9 cellular contexts compared by ENCODE assay signal in genomic region chr20:62875419-62876355, GRCh38. TPM values are rescaled to one million over a fixed set of nuclear protein-coding genes. Genes with fewer than 3 reads are reported as not detected.
DNase-seq lines count a peak whose midpoint lies in the region; ATAC-seq and TF ChIP-seq lines count a peak whose summit lies in the region.
"Had no signal": no experiment of that assay in that cellular context is flagged by ENCODE, and none has a peak within 500 bp of the region (broad histone marks: within the 10 kb centered on the region; RNA-seq: fewer than 3 reads in every experiment).

No MANE protein-coding gene starts in this region.

- H3K36me3 ChIP-seq in adrenal gland (replicated peaks in 1 of 2) (peaks cover 0 to 3% of the 10 kb centered on the region in 2 donors), prostate gland (peaks cover 0 to 3% of the 10 kb centered on the region in 2 donors)

- H3K4me1 ChIP-seq in adrenal gland (replicated peaks in 1 of 2) (peaks cover 0 to 16% of the 10 kb centered on the region in 2 donors), prostate gland (replicated peaks) (no peaks in the 10 kb centered on the region)

- H3K9me3 ChIP-seq in adrenal gland (replicated peaks in 1 of 3) (no peaks in the 10 kb centered on the region), prostate gland (no peaks in the 10 kb centered on the region)

- peak; percentile 71 to 76 for ATAC-seq in left cardiac atrium
- ATAC-seq in HG02610 (IDR thresholded peaks at IDR 0.05; ENCODE audit: unreplicated experiment), result no peak

- peak in 1 of 2 donors; percentile 67 for TF ChIP-seq POLR2A in adrenal gland (IDR thresholded peaks at IDR 0.05)
- TF ChIP-seq POLR2A in prostate gland (IDR thresholded peaks at IDR 0.05), result no peak

- 36 to 76% (median 39%) methylated on average over 9 to 34 of the region's 34 CpGs for WGBS in adrenal gland, 4 donors
- WGBS in prostate gland, result 40% methylated on average over 27 of the region's 34 CpGs

- H3K27ac ChIP-seq in adrenal gland, result peak overlapping the region; percentile 47 to 83 (median 74)
- peak overlapping the region; percentile 16 to 56 for H3K27ac ChIP-seq in prostate gland

- H3K27me3 ChIP-seq in adrenal gland (no peaks in the 10 kb centered on the region), prostate gland (replicated peaks; ENCODE audit: insufficient read depth) (no peaks in the 10 kb centered on the region)

- intact Hi-C loops in adrenal gland (cut with DNase I), result no loop called here
- intact Hi-C loops in left cardiac atrium (cut with DNase I), result no loop called here
- intact Hi-C loops in prostate gland (cut with DNase I), result no loop called here

- peak in 5 of 6 experiments; percentile 27 to 58 (median 37) for TF ChIP-seq CTCF in adrenal gland (IDR thresholded peaks at IDR 0.05)
- peak in 3 of 4 experiments; percentile 24 to 44 (median 35) for TF ChIP-seq CTCF in prostate gland (IDR thresholded peaks at IDR 0.05)

- peak; percentile 63 for DNase-seq in NCI-H1436 (lab: John Stamatoyannopoulos, UW)
- no peak for DNase-seq in NCI-H1436 treated with DMSO at 0.1 percent for 48 hours (lab: John Stamatoyannopoulos, UW)
- DNase-seq in NCI-H2171 treated with DMSO at 0.1 percent for 48 hours (lab: John Stamatoyannopoulos, UW), result peak; percentile 94
- peak; percentile 83 to 94 (median 91) for DNase-seq in adrenal gland
- DNase-seq in left cardiac atrium, result peak; percentile 86
- DNase-seq in prostate gland (ENCODE audit: low spot score), result peak; percentile 60
- no peak for DNase-seq in T-helper 9 cell

- H3K4me3 ChIP-seq in adrenal gland (no peak overlapping the region), prostate gland (no peak overlapping the region)

RNA-seq across cellular contexts. Expression of gene TCFL5, which starts 14.1 kb away (rescaled TPM):
- total RNA-seq in adrenal gland, result 10 to 100 TPM in 1 of 8 donors, 1 to 10 TPM in 7; 4.6 to 12.0 (median 6.8) TPM
- 1 to 10 TPM; 3.5 to 5.8 (median 3.9) TPM for polyA plus RNA-seq in adrenal gland
- total RNA-seq in left cardiac atrium, result 1 to 10 TPM; 6.4 to 8.4 TPM
- 10 to 100 TPM in 1 of 2 donors, 1 to 10 TPM in 1; 7.1 to 24.8 TPM for total RNA-seq in prostate gland

RNA-seq across cellular contexts. Expression of gene DIDO1, which starts 50.6 kb away (rescaled TPM):
- total RNA-seq in adrenal gland (10 to 100 TPM; 29.8 to 51.3 (median 46.5) TPM), left cardiac atrium (10 to 100 TPM; 33.8 to 39.1 TPM), prostate gland (10 to 100 TPM; 68.5 to 75.9 TPM)
- polyA plus RNA-seq in adrenal gland, result 10 to 100 TPM; 19.0 to 27.9 (median 23.6) TPM

RNA-seq across cellular contexts. Expression of gene COL9A3, which starts 58.8 kb away (rescaled TPM):
- total RNA-seq in adrenal gland (1 to 10 TPM in 3 of 8 donors, under 1 TPM in 5; 0.43 to 2.2 (median 0.86) TPM), left cardiac atrium (1 to 10 TPM; 4.0 to 4.7 TPM), prostate gland (1 to 10 TPM; 5.8 to 6.5 TPM)
- polyA plus RNA-seq in adrenal gland, result 10 to 100 TPM in 2 of 3 donors, under 1 TPM in 1; 0.22 to 27.8 (median 12.1) TPM
- total RNA-seq: activated CD8-positive, alpha-beta memory T cell treated with anti-CD3 and anti-CD28 coated beads for 36 hours had no signal

Comparison
In these comparisons a context has a peak if more than half of its experiments do, and no peak if none do; other contexts are left out.
1. DNase-seq: peak in NCI-H1436 (single experiment), NCI-H2171 treated with DMSO at 0.1 percent for 48 hours (single experiment), adrenal gland (7 of 7), left cardiac atrium (single experiment) and prostate gland (single experiment); none in NCI-H1436 treated with DMSO at 0.1 percent for 48 hours (single experiment) and T-helper 9 cell (single experiment).